Comparison of ENCODE assay signal across 8 cellular contexts in genomic region chr11:3057069-3057963, GRCh38. TPM values are rescaled to one million over a fixed set of nuclear protein-coding genes. Genes with fewer than 3 reads are reported as not detected.
DNase-seq lines count a peak whose midpoint lies in the region; ATAC-seq and TF ChIP-seq lines count a peak whose summit lies in the region.

Gene CARS1, minus strand, starts transcription at chr11:3057423. Its CDS starts 56 bp downstream, at chr11:3057367.

- peak within 1 kb of the TSS; percentile 89 for H3K4me3 Mint-ChIP-seq in activated CD4-positive, alpha-beta T cell treated with anti-CD3 and anti-CD28 coated beads, Interleukin-2, amount 10 ng/mL, durations not matched to agents 7 days and 5 days
- H3K4me3 Mint-ChIP-seq in dendritic cell treated with granulocyte-macrophage colony-stimulating factor and Interleukin-4, amounts not matched to agents 40 ng/mL and 50 ng/mL, for 4 days = peak within 1 kb of the TSS; percentile 84

- peaks cover 46% of the 10 kb centered on the region for H3K4me1 Mint-ChIP-seq in activated CD4-positive, alpha-beta T cell treated with anti-CD3 and anti-CD28 coated beads, Interleukin-2, amount 10 ng/mL, durations not matched to agents 7 days and 5 days
- peaks cover 46% of the 10 kb centered on the region for H3K4me1 Mint-ChIP-seq in dendritic cell treated with granulocyte-macrophage colony-stimulating factor and Interleukin-4, amounts not matched to agents 40 ng/mL and 50 ng/mL, for 4 days (ENCODE audit: low read depth)

- H3K9me3 ChIP-seq in BE2C (no peaks in the 10 kb centered on the region), left lung (no peaks in the 10 kb centered on the region)

- H3K27ac ChIP-seq in left lung = peak within 1 kb of the TSS; percentile 37 to 89

- H3K27me3 ChIP-seq in BE2C (no peaks in the 10 kb centered on the region), left lung (no peaks in the 10 kb centered on the region)

- H3K27me3 Mint-ChIP-seq in activated CD4-positive, alpha-beta T cell treated with anti-CD3 and anti-CD28 coated beads, Interleukin-2, amount 10 ng/mL, durations not matched to agents 7 days and 5 days = no peaks in the 10 kb centered on the region
- peaks cover 6% of the 10 kb centered on the region for H3K27me3 Mint-ChIP-seq in dendritic cell treated with granulocyte-macrophage colony-stimulating factor and Interleukin-4, amounts not matched to agents 40 ng/mL and 50 ng/mL, for 4 days

- ATAC-seq in HG03460 (IDR thresholded peaks at IDR 0.05; ENCODE audit: unreplicated experiment) = peak; percentile 95
- ATAC-seq in left lung = peak; percentile 99

- peaks cover 25% of the 10 kb centered on the region for H3K36me3 Mint-ChIP-seq in activated CD4-positive, alpha-beta T cell treated with anti-CD3 and anti-CD28 coated beads, Interleukin-2, amount 10 ng/mL, durations not matched to agents 7 days and 5 days (ENCODE audit: low read depth)
- peaks cover 38% of the 10 kb centered on the region for H3K36me3 Mint-ChIP-seq in dendritic cell treated with granulocyte-macrophage colony-stimulating factor and Interleukin-4, amounts not matched to agents 40 ng/mL and 50 ng/mL, for 4 days (ENCODE audit: low read depth)

- H3K4me1 ChIP-seq in BE2C = no peaks in the 10 kb centered on the region
- H3K4me1 ChIP-seq in left lung = peaks cover 5 to 44% of the 10 kb centered on the region in 2 donors

- CTCF ChIA-PET in activated CD4-positive, alpha-beta T cell treated with anti-CD3 and anti-CD28 coated beads, Interleukin-2, amount 10 ng/mL, durations not matched to agents 7 days and 5 days (lab: Charles Lee) = interaction anchor here (1.0 to 1.9 kb wide), 4 partner anchors 8 to 165 kb away, joined by 3 to 4 read pairs (median 4); no protein-coding TSS in a partner anchor

- intact Hi-C loops in dendritic cell treated with granulocyte-macrophage colony-stimulating factor and Interleukin-4, amounts not matched to agents 40 ng/mL and 50 ng/mL, for 4 days (cut with micrococcal nuclease) = loop anchor here (2.0 to 10.0 kb wide), 2 partner anchors 21 to 123 kb away; no protein-coding TSS in a partner anchor
- intact Hi-C loops in left lung (cut with DNase I) = no loop called here

- POLR2A ChIA-PET in activated CD4-positive, alpha-beta T cell treated with anti-CD3 and anti-CD28 coated beads, Interleukin-2, amount 10 ng/mL, durations not matched to agents 7 days and 5 days (lab: Charles Lee) = no interaction called here

- H3K36me3 ChIP-seq in BE2C = no peaks in the 10 kb centered on the region
- peaks cover 0 to 13% of the 10 kb centered on the region in 2 donors for H3K36me3 ChIP-seq in left lung

- no peak for TF ChIP-seq CTCF in BE2C (IDR thresholded peaks at IDR 0.05; ENCODE audit: low read depth, low read length)
- TF ChIP-seq CTCF in left lung (IDR thresholded peaks at IDR 0.05) = no peak

- peak within 1 kb of the TSS; percentile 88 for H3K27ac Mint-ChIP-seq in activated CD4-positive, alpha-beta T cell treated with anti-CD3 and anti-CD28 coated beads, Interleukin-2, amount 10 ng/mL, durations not matched to agents 7 days and 5 days
- H3K27ac Mint-ChIP-seq in dendritic cell treated with granulocyte-macrophage colony-stimulating factor and Interleukin-4, amounts not matched to agents 40 ng/mL and 50 ng/mL, for 4 days = peak within 1 kb of the TSS; percentile 91

- H3K4me3 ChIP-seq in BE2C (ENCODE audit: low read depth, low read length) (peak within 1 kb of the TSS; percentile 83), left lung (peak within 1 kb of the TSS; percentile 78 to 87)

- no peaks in the 10 kb centered on the region for H3K9me3 Mint-ChIP-seq in activated CD4-positive, alpha-beta T cell treated with anti-CD3 and anti-CD28 coated beads, Interleukin-2, amount 10 ng/mL, durations not matched to agents 7 days and 5 days
- H3K9me3 Mint-ChIP-seq in dendritic cell treated with granulocyte-macrophage colony-stimulating factor and Interleukin-4, amounts not matched to agents 40 ng/mL and 50 ng/mL, for 4 days = no peaks in the 10 kb centered on the region

- peak; percentile 91 for DNase-seq in BE2C
- DNase-seq in GM19240 (ENCODE audit: insufficient read length, low spot score) = peak; percentile 94
- DNase-seq in NCI-H526 (lab: John Stamatoyannopoulos, UW) = peak; percentile 90 to 98
- peak; percentile 96 for DNase-seq in activated CD4-positive, alpha-beta T cell treated with anti-CD3 and anti-CD28 coated beads, Interleukin-2, amount 10 ng/mL, durations not matched to agents 7 days and 5 days
- peak; percentile 96 to 99 for DNase-seq in left lung
- peak; percentile 88 to 93 for DNase-seq in stimulated activated CD4-positive, alpha-beta T cell treated with anti-CD3 and anti-CD28 coated beads, Interleukin-2, amount 100 ng/mL, for 48 hours

RNA-seq across cellular contexts. Expression of gene CARS1, which starts in this region (rescaled TPM):
- 134 TPM for polyA plus RNA-seq in BE2C (2012; ENCODE audit: insufficient read depth, insufficient read length, low read depth)
- total RNA-seq in activated CD4-positive, alpha-beta T cell treated with anti-CD3 and anti-CD28 coated beads, Interleukin-2, amount 10 ng/mL, durations not matched to agents 7 days and 5 days = 10 to 100 TPM; 81.4 to 97.6 TPM
- total RNA-seq in left lung = 10 to 100 TPM; 39.3 to 49.9 TPM

Comparison
In these comparisons a context has a peak if more than half of its experiments do, and no peak if none do; other contexts are left out.
1. Peak in every context shown above with its lines: DNase-seq, ATAC-seq, H3K4me3 ChIP-seq and H3K27ac ChIP-seq.